8 cellular contexts compared by ENCODE assay signal in the genomic region with DNA sequence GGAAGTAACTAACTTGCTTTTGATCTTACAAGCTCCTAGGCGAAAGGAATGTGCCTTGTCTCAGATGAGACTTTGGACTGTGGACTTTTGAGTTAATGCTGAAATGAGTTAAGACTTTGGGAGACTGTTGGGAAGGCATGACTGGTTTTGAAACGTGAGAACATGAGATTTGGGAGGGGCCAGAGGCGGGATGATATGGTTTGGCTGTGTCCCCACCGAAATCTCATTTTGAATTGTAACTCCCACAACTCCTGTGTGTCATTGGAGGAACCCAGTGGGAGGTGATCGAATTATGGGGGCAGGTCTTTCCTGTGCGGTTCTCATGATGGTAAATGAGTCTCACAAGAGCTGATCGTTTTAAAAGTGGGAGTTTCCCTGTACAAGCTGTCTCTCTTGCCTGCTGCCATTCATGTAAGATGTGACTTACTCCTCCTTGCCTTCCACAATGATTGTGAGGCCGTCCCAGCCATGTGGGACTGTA. TPM values are rescaled to one million over a fixed set of nuclear protein-coding genes. Genes with fewer than 3 reads are reported as not detected.
A peak's percentile ranks its signal among the peaks of the same experiment; 100 is the strongest.
DNase-seq lines count a peak whose midpoint lies in the region; ATAC-seq and TF ChIP-seq lines count a peak whose summit lies in the region.
"Not testable (repeated sequence)": the region's sequence is repeated elsewhere in the genome, so short reads cannot be mapped to it uniquely, and the experiment has no call there.

No MANE protein-coding gene starts in this region.

- H3K79me2 ChIP-seq in HCT116 (ENCODE audit: insufficient read depth, low read length) = not testable (repeated sequence)

- H2AFZ ChIP-seq in HCT116 (ENCODE audit: low read depth, low read length, poor library complexity, severe bottlenecking) = peak overlapping the region; percentile 57

- peak; percentile 93 to 96 for DNase-seq in Caco-2
- DNase-seq in HCT116 (ENCODE audit: low read depth, low spot score) = not testable (repeated sequence)
- DNase-seq in NCI-H2171 treated with DMSO at 0.1 percent for 48 hours (lab: John Stamatoyannopoulos, UW) = peak; percentile 41
- DNase-seq in activated CD4-positive, alpha-beta T cell treated with anti-CD3 and anti-CD28 coated beads, Interleukin-2, amount 10 ng/mL, durations not matched to agents 24 days and 14 days = peak; percentile 80
- peak; percentile 50 for DNase-seq in activated T-helper 2 cell treated with anti-CD3 and anti-CD28 coated beads, Interferon-gamma antibody, Interleukin-2, Interleukin-4, amounts not matched to agents 10 μg/mL and 5 μg/mL and 100 μg/mL, durations not matched to agents 14 hours and 24 hours and 36 hours (ENCODE audit: low spot score)
- peak; percentile 88 for DNase-seq in fibroblast of mammary gland (ENCODE audit: low read depth)
- DNase-seq in renal cortical epithelial cell (ENCODE audit: low read depth) = peak; percentile 85
- DNase-seq in stimulated activated CD8-positive, alpha-beta memory T cell treated with anti-CD3 and anti-CD28 coated beads, Interleukin-12 subunit alpha, Interleukin-12 subunit beta, amount 100 ng/mL, for 4 hours (ENCODE audit: low read depth) = peak; percentile 4

- peak overlapping the region; percentile 98 for H3K27ac Mint-ChIP-seq in Caco-2 (ENCODE audit: unreplicated experiment)
- H3K27ac Mint-ChIP-seq in activated CD4-positive, alpha-beta T cell treated with anti-CD3 and anti-CD28 coated beads, Interleukin-2, amount 10 ng/mL, durations not matched to agents 24 days and 14 days = peak overlapping the region; percentile 72
- H3K27ac Mint-ChIP-seq in activated T-helper 2 cell treated with anti-CD3 and anti-CD28 coated beads, Interferon-gamma antibody, Interleukin-2, Interleukin-4, amounts not matched to agents 10 μg/mL and 5 μg/mL and 100 μg/mL, durations not matched to agents 14 hours and 24 hours and 36 hours = peak overlapping the region; percentile 7

- H3K4me3 ChIP-seq in Caco-2 (ENCODE audit: low read depth, low read length) = peak overlapping the region; percentile 42
- not testable (repeated sequence) for H3K4me3 ChIP-seq in HCT116 (replicated peaks in 1 of 2; ENCODE audit: low read depth in 1 of 2, low read length in 2 of 2); fibroblast of mammary gland (ENCODE audit: control insufficient read depth, low read depth, low read length)

- H3K27me3 ChIP-seq in Caco-2 (replicated peaks; ENCODE audit: control insufficient read depth, insufficient read depth, low read length); HCT116 (ENCODE audit: insufficient read depth, low read length): not testable (repeated sequence)

- peaks cover 26% of the 10 kb centered on the region for H3K4me1 Mint-ChIP-seq in Caco-2 (ENCODE audit: low read depth, unreplicated experiment)
- peaks cover 25% of the 10 kb centered on the region for H3K4me1 Mint-ChIP-seq in activated CD4-positive, alpha-beta T cell treated with anti-CD3 and anti-CD28 coated beads, Interleukin-2, amount 10 ng/mL, durations not matched to agents 24 days and 14 days
- H3K4me1 Mint-ChIP-seq in activated T-helper 2 cell treated with anti-CD3 and anti-CD28 coated beads, Interferon-gamma antibody, Interleukin-2, Interleukin-4, amounts not matched to agents 10 μg/mL and 5 μg/mL and 100 μg/mL, durations not matched to agents 14 hours and 24 hours and 36 hours (ENCODE audit: low read depth) = peaks cover 27% of the 10 kb centered on the region

- not testable (repeated sequence) for H3K9me2 ChIP-seq in HCT116 (ENCODE audit: insufficient read depth)

- not testable (repeated sequence) for BruUV-seq in Caco-2 (replicated peaks; lab: Mats Ljungman, UMichigan); HCT116 (replicated peaks; lab: Mats Ljungman, UMichigan)

- not testable (repeated sequence) for H3K27ac ChIP-seq in HCT116 (ENCODE audit: low read depth, low read length)

- not testable (repeated sequence) for H3K9me3 Mint-ChIP-seq in Caco-2 (ENCODE audit: unreplicated experiment)
- H3K9me3 Mint-ChIP-seq in activated CD4-positive, alpha-beta T cell treated with anti-CD3 and anti-CD28 coated beads, Interleukin-2, amount 10 ng/mL, durations not matched to agents 24 days and 14 days = peaks cover 15% of the 10 kb centered on the region
- H3K9me3 Mint-ChIP-seq in activated T-helper 2 cell treated with anti-CD3 and anti-CD28 coated beads, Interferon-gamma antibody, Interleukin-2, Interleukin-4, amounts not matched to agents 10 μg/mL and 5 μg/mL and 100 μg/mL, durations not matched to agents 14 hours and 24 hours and 36 hours = peaks cover 36% of the 10 kb centered on the region

- H3K4me3 Mint-ChIP-seq in Caco-2 (ENCODE audit: unreplicated experiment) = peak overlapping the region; percentile 71
- peak overlapping the region; percentile 31 for H3K4me3 Mint-ChIP-seq in activated CD4-positive, alpha-beta T cell treated with anti-CD3 and anti-CD28 coated beads, Interleukin-2, amount 10 ng/mL, durations not matched to agents 24 days and 14 days
- not testable (repeated sequence) for H3K4me3 Mint-ChIP-seq in activated T-helper 2 cell treated with anti-CD3 and anti-CD28 coated beads, Interferon-gamma antibody, Interleukin-2, Interleukin-4, amounts not matched to agents 10 μg/mL and 5 μg/mL and 100 μg/mL, durations not matched to agents 14 hours and 24 hours and 36 hours (ENCODE audit: low read depth)

- ATAC-seq in HCT116 = not testable (repeated sequence)

- not testable (repeated sequence) for H4K20me1 ChIP-seq in HCT116 (ENCODE audit: insufficient read depth)

- not testable (repeated sequence) for H3K4me2 ChIP-seq in HCT116 (ENCODE audit: low read length)

- peaks cover 54% of the 10 kb centered on the region for H3K4me1 ChIP-seq in Caco-2
- not testable (repeated sequence) for H3K4me1 ChIP-seq in HCT116 (ENCODE audit: control insufficient read depth in 1 of 2, insufficient read depth in 2 of 2, low read length in 2 of 2)

- POLR2A ChIA-PET in Caco-2 (lab: Charles Lee) = interaction anchor here (0.5 to 1.4 kb wide), 6 partner anchors 16 to 390 kb away, joined by 3 to 9 read pairs (median 6); a partner anchor contains a TSS
- POLR2A ChIA-PET in HCT116 (lab: Charles Lee) = interaction anchor here (0.6 kb wide), 1 partner anchor 45 kb away, joined by 4 read pairs; no protein-coding TSS in a partner anchor

- H3K27me3 Mint-ChIP-seq in Caco-2 (ENCODE audit: insufficient read depth, unreplicated experiment); activated T-helper 2 cell treated with anti-CD3 and anti-CD28 coated beads, Interferon-gamma antibody, Interleukin-2, Interleukin-4, amounts not matched to agents 10 μg/mL and 5 μg/mL and 100 μg/mL, durations not matched to agents 14 hours and 24 hours and 36 hours (ENCODE audit: low read depth): not testable (repeated sequence)
- peaks cover 19% of the 10 kb centered on the region for H3K27me3 Mint-ChIP-seq in activated CD4-positive, alpha-beta T cell treated with anti-CD3 and anti-CD28 coated beads, Interleukin-2, amount 10 ng/mL, durations not matched to agents 24 days and 14 days

- H3K9ac ChIP-seq in HCT116 (ENCODE audit: low read length) = not testable (repeated sequence)

- not testable (repeated sequence) for H3K36me3 ChIP-seq in Caco-2 (ENCODE audit: control insufficient read depth, insufficient read depth, low read length); HCT116 (ENCODE audit: control insufficient read depth in 1 of 2, insufficient read depth in 2 of 2, low read length in 2 of 2)

- RAD21 ChIA-PET in HCT116 (lab: Charles Lee; ENCODE audit: low non-redundant PET in 1 of 2, low total read pairs in 2 of 2, uncharacterized antibody in 2 of 2, unreplicated experiment in 2 of 2) = not testable (repeated sequence)

- intact Hi-C loops in Caco-2 (cut with micrococcal nuclease; ENCODE audit: unreplicated experiment) = loop anchor here (1.0 to 2.0 kb wide), 7 partner anchors 17 to 80 kb away; no protein-coding TSS in a partner anchor
- intact Hi-C loops in HCT116 (cut with micrococcal nuclease) = not testable (repeated sequence)
- intact Hi-C loops in activated CD4-positive, alpha-beta T cell treated with anti-CD3 and anti-CD28 coated beads, Interleukin-2, amount 10 ng/mL, durations not matched to agents 24 days and 14 days (cut with micrococcal nuclease) = loop anchor here (1.0 to 5.0 kb wide), 4 partner anchors 33 to 123 kb away; a partner anchor contains a TSS
- intact Hi-C loops in activated T-helper 2 cell treated with anti-CD3 and anti-CD28 coated beads, Interferon-gamma antibody, Interleukin-2, Interleukin-4, amounts not matched to agents 10 μg/mL and 5 μg/mL and 100 μg/mL, durations not matched to agents 14 hours and 24 hours and 36 hours (cut with micrococcal nuclease) = loop anchor here (1.0 to 2.0 kb wide), 3 partner anchors 33 to 64 kb away; a partner anchor contains a TSS

- H3K9me3 ChIP-seq in Caco-2; HCT116 (ENCODE audit: control insufficient read depth in 1 of 2, insufficient read depth in 1 of 2, low read depth in 1 of 2, low read length in 2 of 2): not testable (repeated sequence)

- not testable (repeated sequence) for TF ChIP-seq POLR2A in HCT116 (IDR thresholded peaks at IDR 0.05; ENCODE audit: borderline replicate concordance, extremely low read depth, insufficient read depth, insufficient read length)

- TF ChIP-seq CTCF in Caco-2 (IDR thresholded peaks at IDR 0.05; ENCODE audit: insufficient read depth in 1 of 2, low read depth in 1 of 2, low read length in 1 of 2, severe bottlenecking in 1 of 2, unreplicated experiment in 1 of 2); HCT116 (IDR thresholded peaks at IDR 0.05 in 2 of 3, conservative IDR thresholded peaks at IDR 0.05 in 1 of 3; ENCODE audit: borderline replicate concordance in 1 of 3, insufficient read depth in 1 of 3, low read depth in 2 of 3, low read length in 2 of 3); fibroblast of mammary gland (conservative IDR thresholded peaks at IDR 0.05; ENCODE audit: control insufficient read depth, insufficient read depth, low read depth, low read length): not testable (repeated sequence)

- H3K36me3 Mint-ChIP-seq in Caco-2 (ENCODE audit: insufficient read depth, unreplicated experiment); activated CD4-positive, alpha-beta T cell treated with anti-CD3 and anti-CD28 coated beads, Interleukin-2, amount 10 ng/mL, durations not matched to agents 24 days and 14 days (ENCODE audit: low read depth): not testable (repeated sequence)
- H3K36me3 Mint-ChIP-seq in activated T-helper 2 cell treated with anti-CD3 and anti-CD28 coated beads, Interferon-gamma antibody, Interleukin-2, Interleukin-4, amounts not matched to agents 10 μg/mL and 5 μg/mL and 100 μg/mL, durations not matched to agents 14 hours and 24 hours and 36 hours (ENCODE audit: low read depth) = peaks cover 20% of the 10 kb centered on the region

- not testable (repeated sequence) for TF ChIP-seq RAD21 in HCT116 (IDR thresholded peaks at IDR 0.05; ENCODE audit: low read depth)

- CTCF ChIA-PET in Caco-2 (lab: Charles Lee) = interaction anchor here (1.0 to 1.4 kb wide), 8 partner anchors 16 to 187 kb away, joined by 3 to 12 read pairs (median 5); no protein-coding TSS in a partner anchor
- CTCF ChIA-PET in HCT116 (lab: Charles Lee) = not testable (repeated sequence)

RNA-seq across cellular contexts. Expression of a gene that starts 33.9 kb away (rescaled TPM):
- 181 and 183 TPM in 2 replicates for total RNA-seq in Caco-2 (2022)
- 139 TPM for total RNA-seq in HCT116 (2021; ENCODE audit: unreplicated experiment)
- polyA plus RNA-seq in HCT116 (2012) = 30.0 and 37.4 TPM in 2 replicates
- 181 and 193 TPM in 2 replicates for total RNA-seq in activated CD4-positive, alpha-beta T cell treated with anti-CD3 and anti-CD28 coated beads, Interleukin-2, amount 10 ng/mL, durations not matched to agents 24 days and 14 days
- 136 and 150 TPM in 2 replicates for total RNA-seq in activated T-helper 2 cell treated with anti-CD3 and anti-CD28 coated beads, Interferon-gamma antibody, Interleukin-2, Interleukin-4, amounts not matched to agents 10 μg/mL and 5 μg/mL and 100 μg/mL, durations not matched to agents 14 hours and 24 hours and 36 hours
- total RNA-seq in renal cortical epithelial cell = 588 and 600 TPM in 2 replicates

Comparison
In these comparisons a context has a peak if more than half of its experiments do, and no peak if none do; other contexts are left out.
1. H3K27ac Mint-ChIP-seq: peak in every context shown above with its lines; median percentile 98 in Caco-2; 72 in activated CD4-positive, alpha-beta T cell treated with anti-CD3 and anti-CD28 coated beads, Interleukin-2, amount 10 ng/mL, durations not matched to agents 24 days and 14 days; 7 in activated T-helper 2 cell treated with anti-CD3 and anti-CD28 coated beads, Interferon-gamma antibody, Interleukin-2, Interleukin-4, amounts not matched to agents 10 μg/mL and 5 μg/mL and 100 μg/mL, durations not matched to agents 14 hours and 24 hours and 36 hours.